ENCODE assay signal across 18 cellular contexts in the genomic region with DNA sequence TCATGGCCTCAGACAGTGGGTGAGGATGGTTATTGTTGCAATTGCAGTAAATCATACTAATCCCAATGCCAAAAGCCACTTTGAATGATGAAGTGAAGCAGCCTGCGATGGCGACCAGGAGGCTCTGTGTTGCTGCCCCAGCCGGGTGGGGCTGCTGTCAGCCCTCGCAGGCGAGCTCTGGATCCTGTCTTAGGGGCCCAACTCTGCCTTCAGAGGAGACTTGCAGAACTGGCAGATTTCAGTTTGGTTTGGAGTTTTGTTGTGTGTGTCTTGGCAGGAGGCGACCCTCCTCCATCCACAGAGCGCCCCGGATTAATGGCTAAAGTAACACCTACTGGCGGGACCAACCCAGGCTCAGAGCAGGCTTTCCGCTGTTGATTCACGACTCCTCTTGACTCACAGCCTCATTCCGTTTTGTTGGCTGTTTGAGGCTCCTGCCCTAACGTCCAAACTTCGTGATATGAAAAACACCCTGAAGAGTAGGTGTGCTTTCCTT.
"Had no signal": no experiment of that assay in that cellular context is flagged by ENCODE, and none has a peak within 500 bp of the region (broad histone marks: within the 10 kb centered on the region; RNA-seq: fewer than 3 reads in every experiment).

No MANE protein-coding gene starts in this region.

- H3K9me3 Mint-ChIP-seq: T-helper 2 cell treated with Interferon-gamma antibody and Interleukin-4, amounts not matched to agents 5 μg/mL and 100 μg/mL, for 36 hours had no signal

- H3K27me3 Mint-ChIP-seq: activated naive CD4-positive, alpha-beta T cell treated with anti-CD3 and anti-CD28 coated beads, Interleukin-2, amount 50 U/mL, for 24 hours; dendritic cell treated with granulocyte-macrophage colony-stimulating factor and Interleukin-4, amounts not matched to agents 40 ng/mL and 50 ng/mL, for 4 days had no signal

- DNase-seq: activated gamma-delta T cell; effector CD8-positive, alpha-beta T cell; esophagus squamous epithelium; foreskin keratinocyte; glutamatergic neuron; hippocampal formation; small intestine; stimulated activated CD4-positive, alpha-beta T cell treated with anti-CD3 and anti-CD28 coated beads, Interleukin-4, amount 100 ng/mL, for 1 hour; stomach had no signal

- H3K36me3 Mint-ChIP-seq: activated naive CD4-positive, alpha-beta T cell treated with anti-CD3 and anti-CD28 coated beads, Interleukin-2, amount 50 U/mL, for 24 hours; stimulated activated effector memory CD8-positive, alpha-beta T cell treated with anti-CD3 and anti-CD28 coated beads, Interleukin-12 subunit alpha, Interleukin-12 subunit beta, amount 100 ng/mL, for 72 hours had no signal

- H3K4me1 ChIP-seq: foreskin keratinocyte, prostate gland, right atrium auricular region had no signal

- H3K9me3 ChIP-seq: esophagus squamous epithelium, prostate gland, right atrium auricular region, stomach had no signal

- H3K27me3 ChIP-seq: esophagus squamous epithelium, foreskin keratinocyte, right atrium auricular region, stomach had no signal

- H3K4me3 Mint-ChIP-seq: activated naive CD4-positive, alpha-beta T cell treated with anti-CD3 and anti-CD28 coated beads, Interleukin-2, amount 50 U/mL, for 24 hours; dendritic cell treated with granulocyte-macrophage colony-stimulating factor and Interleukin-4, amounts not matched to agents 40 ng/mL and 50 ng/mL, for 4 days; neural crest cell; stimulated activated effector memory CD8-positive, alpha-beta T cell treated with anti-CD3 and anti-CD28 coated beads, Interleukin-12 subunit alpha, Interleukin-12 subunit beta, amount 100 ng/mL, for 72 hours; T-helper 2 cell treated with Interferon-gamma antibody and Interleukin-4, amounts not matched to agents 5 μg/mL and 100 μg/mL, for 36 hours had no signal

- H3K36me3 ChIP-seq: esophagus squamous epithelium, prostate gland, right atrium auricular region, stomach had no signal

- H3K27ac Mint-ChIP-seq: activated naive CD4-positive, alpha-beta T cell treated with anti-CD3 and anti-CD28 coated beads, Interleukin-2, amount 50 U/mL, for 24 hours; dendritic cell treated with granulocyte-macrophage colony-stimulating factor and Interleukin-4, amounts not matched to agents 40 ng/mL and 50 ng/mL, for 4 days; stimulated activated effector memory CD8-positive, alpha-beta T cell treated with anti-CD3 and anti-CD28 coated beads, Interleukin-12 subunit alpha, Interleukin-12 subunit beta, amount 100 ng/mL, for 72 hours; T-helper 2 cell treated with Interferon-gamma antibody and Interleukin-4, amounts not matched to agents 5 μg/mL and 100 μg/mL, for 36 hours had no signal

- H3K4me3 ChIP-seq: esophagus squamous epithelium, lung, prostate gland, right atrium auricular region, stomach had no signal

- ATAC-seq: foreskin keratinocyte; left lobe of liver; stimulated activated effector memory CD8-positive, alpha-beta T cell treated with anti-CD3 and anti-CD28 coated beads, Interleukin-12 subunit alpha, Interleukin-12 subunit beta, amount 100 ng/mL, for 72 hours had no signal

- H3K4me1 Mint-ChIP-seq: activated naive CD4-positive, alpha-beta T cell treated with anti-CD3 and anti-CD28 coated beads, Interleukin-2, amount 50 U/mL, for 24 hours; stimulated activated effector memory CD8-positive, alpha-beta T cell treated with anti-CD3 and anti-CD28 coated beads, Interleukin-12 subunit alpha, Interleukin-12 subunit beta, amount 100 ng/mL, for 72 hours had no signal

- H3K27ac ChIP-seq: foreskin keratinocyte, prostate gland, right atrium auricular region had no signal
